Comparison of ENCODE assay signal across 18 cellular contexts in the genomic region with DNA sequence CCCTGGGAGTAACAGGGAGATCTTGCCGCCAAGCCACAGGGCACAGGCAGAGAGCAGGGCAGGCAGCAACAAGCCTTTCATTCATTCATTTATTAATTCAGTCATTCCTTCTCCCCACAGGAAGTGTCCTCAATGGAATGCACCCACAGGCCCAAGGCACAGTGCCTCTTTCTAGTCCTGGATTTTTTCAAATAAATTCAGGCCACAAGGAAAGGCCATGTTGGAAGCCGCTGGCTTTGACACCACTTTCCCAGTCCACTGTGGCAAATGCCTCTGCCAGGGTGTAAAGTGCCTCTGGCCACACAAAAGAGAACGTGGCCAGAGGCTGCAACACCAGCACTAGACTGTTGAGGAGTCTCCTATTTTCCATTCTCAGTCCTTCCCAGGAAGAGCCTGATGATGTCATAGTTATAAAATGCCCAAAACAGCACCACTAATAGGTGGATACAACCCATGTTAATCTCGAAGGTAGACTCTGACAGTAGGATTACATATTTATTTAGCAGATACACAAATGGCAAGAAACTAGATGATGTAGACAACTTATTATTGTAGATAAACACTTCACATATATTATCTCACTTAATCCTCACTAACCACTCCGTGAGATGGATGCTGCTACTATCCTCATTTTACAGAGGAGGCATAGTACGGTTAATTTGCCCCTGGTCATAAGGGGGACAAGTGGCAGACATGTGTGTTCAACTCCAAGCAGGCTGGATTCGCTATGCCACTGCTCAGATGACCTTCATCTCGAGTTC. TPM values are rescaled to one million over a fixed set of nuclear protein-coding genes. Genes with fewer than 3 reads are reported as not detected.
DNase-seq lines count a peak whose midpoint lies in the region; ATAC-seq, FAIRE-seq and TF ChIP-seq lines count a peak whose summit lies in the region.
"Had no signal": no experiment of that assay in that cellular context is flagged by ENCODE, and none has a peak within 500 bp of the region (broad histone marks: within the 10 kb centered on the region; RNA-seq: fewer than 3 reads in every experiment).

No MANE protein-coding gene starts in this region.

- H3K36me3 ChIP-seq in HepG2 (replicated peaks in 1 of 2; ENCODE audit: control insufficient read depth in 1 of 2, insufficient read depth in 2 of 2, low read length in 2 of 2), result no peaks in the 10 kb centered on the region
- H3K36me3 ChIP-seq in right lobe of liver, result no peaks in the 10 kb centered on the region
- no peaks in the 10 kb centered on the region for H3K36me3 ChIP-seq in OCI-LY7 (ENCODE audit: insufficient read depth, low read length)
- no peaks in the 10 kb centered on the region for H3K36me3 ChIP-seq in pancreas
- H3K36me3 ChIP-seq: stomach had no signal

- FAIRE-seq in HepG2 (lab: Jason Lieb, UNC) (no peak), pancreas (lab: Jason Lieb, UNC) (no peak)

- H3K4me2 ChIP-seq in HepG2 (ENCODE audit: low read depth, low read length) (no peak overlapping the region), OCI-LY7 (ENCODE audit: low read length) (0 out of 2 replicates have a peak overlapping the region, but pooled peaks have one; percentile 10)
- H3K4me2 ChIP-seq: KMS-11 had no signal

- TF ChIP-seq POLR2A in HepG2 (IDR thresholded peaks at IDR 0.05; ENCODE audit: insufficient read depth in 1 of 2, low read depth in 2 of 2, low read length in 2 of 2) (no peak), right lobe of liver (IDR thresholded peaks at IDR 0.05) (no peak)

- H3K4me3 Mint-ChIP-seq in immature natural killer cell, result peak overlapping the region in 1 of 5 donors; percentile 30
- no peak overlapping the region for H3K4me3 Mint-ChIP-seq in activated CD8-positive, alpha-beta T cell treated with anti-CD3 and anti-CD28 coated beads for 36 hours
- no peak overlapping the region for H3K4me3 Mint-ChIP-seq in progenitor cell of endocrine pancreas (ENCODE audit: low read depth)
- H3K4me3 Mint-ChIP-seq: activated naive CD8-positive, alpha-beta T cell treated with anti-CD3 and anti-CD28 coated beads, Interleukin-2, amount 50 U/mL, for 24 hours had no signal

- intact Hi-C loops in HepG2 (cut with micrococcal nuclease; ENCODE audit: unreplicated experiment), result no loop called here
- intact Hi-C loops in right lobe of liver (cut with DNase I), result no loop called here
- intact Hi-C loops in OCI-LY7 (cut with micrococcal nuclease; ENCODE audit: unreplicated experiment), result no loop called here
- intact Hi-C loops in pancreas (cut with DNase I), result no loop called here
- intact Hi-C loops in activated CD8-positive, alpha-beta T cell treated with anti-CD3 and anti-CD28 coated beads for 36 hours (cut with micrococcal nuclease), result no loop called here

- DNase-seq in HepG2 (ENCODE audit: low spot score) (no peak), right lobe of liver (no peak), OCI-LY7 (ENCODE audit: low spot score) (no peak), immature natural killer cell (no peak), pancreas (no peak), progenitor cell of endocrine pancreas (ENCODE audit: low spot score, unreplicated experiment) (no peak)
- DNase-seq in activated CD8-positive, alpha-beta T cell treated with anti-CD3 and anti-CD28 coated beads for 36 hours, result no peak
- DNase-seq: activated naive CD8-positive, alpha-beta T cell treated with anti-CD3 and anti-CD28 coated beads, Interleukin-2, amount 50 U/mL, for 24 hours; activated T-cell treated with anti-CD3 and anti-CD28 coated beads, Interleukin-2, amount 50 U/mL, for 72 hours; DMS 273 treated with DMSO at 0.1 percent for 48 hours; glutamatergic neuron; NCI-H1092 treated with DMSO at 0.1 percent for 48 hours; NCI-H2107; NCI-H69; PC-3; stomach had no signal

- TF ChIP-seq RAD21 in HepG2 (CRISPR knock-in tag; IDR thresholded peaks at IDR 0.05), result no peak

- H3K9me3 Mint-ChIP-seq in immature natural killer cell (no peaks in the 10 kb centered on the region), progenitor cell of endocrine pancreas (ENCODE audit: low read depth) (no peaks in the 10 kb centered on the region)
- no peaks in the 10 kb centered on the region for H3K9me3 Mint-ChIP-seq in activated CD8-positive, alpha-beta T cell treated with anti-CD3 and anti-CD28 coated beads for 36 hours
- H3K9me3 Mint-ChIP-seq: activated naive CD8-positive, alpha-beta T cell treated with anti-CD3 and anti-CD28 coated beads, Interleukin-2, amount 50 U/mL, for 24 hours; activated T-cell treated with anti-CD3 and anti-CD28 coated beads, Interleukin-2, amount 50 U/mL, for 72 hours had no signal

- no peak for TF ChIP-seq CTCF in HepG2 (CRISPR knock-in tag; IDR thresholded peaks at IDR 0.05)
- no peak for TF ChIP-seq CTCF in right lobe of liver (IDR thresholded peaks at IDR 0.05)
- no peak for TF ChIP-seq CTCF in OCI-LY7 (conservative IDR thresholded peaks at IDR 0.05; ENCODE audit: low read length)
- TF ChIP-seq CTCF in pancreas (IDR thresholded peaks at IDR 0.05), result no peak
- no peak for TF ChIP-seq CTCF in activated CD8-positive, alpha-beta T cell treated with anti-CD3 and anti-CD28 coated beads for 36 hours (IDR thresholded peaks at IDR 0.05)
- TF ChIP-seq CTCF in progenitor cell of endocrine pancreas (IDR thresholded peaks at IDR 0.05; ENCODE audit: unreplicated experiment), result no peak

- H2AFZ ChIP-seq in HepG2 (ENCODE audit: low read length) (no peak overlapping the region), OCI-LY7 (ENCODE audit: low read length) (no peak overlapping the region)

- CTCF ChIA-PET in HepG2 (lab: Yijun Ruan, JAX; ENCODE audit: low intra/inter-chr PET ratio, low total read pairs), result no interaction called here
- CTCF ChIA-PET in OCI-LY7 (lab: Charles Lee; ENCODE audit: unreplicated experiment), result interaction anchor here (1.4 kb wide), 1 partner anchor 10 kb away, joined by 4 read pairs; no protein-coding TSS in a partner anchor
- CTCF ChIA-PET in activated CD8-positive, alpha-beta T cell treated with anti-CD3 and anti-CD28 coated beads for 36 hours (lab: Charles Lee), result interaction anchor here (0.6 kb wide), 1 partner anchor 8 kb away, joined by 3 read pairs; no protein-coding TSS in a partner anchor

- H3K9me2 ChIP-seq in OCI-LY7 (ENCODE audit: insufficient read depth, low read length), result no peaks in the 10 kb centered on the region

- H3K4me1 ChIP-seq in HepG2 (ENCODE audit: insufficient read depth, low read length), result no peaks in the 10 kb centered on the region
- H3K4me1 ChIP-seq in right lobe of liver, result peaks cover 0 to 8% (median 0%) of the 10 kb centered on the region in 4 donors
- H3K4me1 ChIP-seq in OCI-LY7 (ENCODE audit: insufficient read depth, low read length, poor library complexity, severe bottlenecking), result peaks cover 75% of the 10 kb centered on the region
- H3K4me1 ChIP-seq in pancreas, result peaks cover 3 to 14% (median 7%) of the 10 kb centered on the region in 3 donors

- H3K27ac Mint-ChIP-seq in immature natural killer cell, result peak overlapping the region; percentile 83 to 95 (median 91)
- H3K27ac Mint-ChIP-seq in activated CD8-positive, alpha-beta T cell treated with anti-CD3 and anti-CD28 coated beads for 36 hours, result no peak overlapping the region
- no peak overlapping the region for H3K27ac Mint-ChIP-seq in progenitor cell of endocrine pancreas

- H3K79me2 ChIP-seq in HepG2 (ENCODE audit: insufficient read depth, low read length), result no peaks in the 10 kb centered on the region
- H3K79me2 ChIP-seq in OCI-LY7 (ENCODE audit: insufficient read depth, low read depth, low read length), result peaks cover 71% of the 10 kb centered on the region

- H3K4me1 Mint-ChIP-seq in immature natural killer cell, result peaks cover 73 to 88% of the 10 kb centered on the region in 2 donors
- peaks cover 34% of the 10 kb centered on the region for H3K4me1 Mint-ChIP-seq in activated CD8-positive, alpha-beta T cell treated with anti-CD3 and anti-CD28 coated beads for 36 hours (ENCODE audit: low read depth)
- peaks cover 13% of the 10 kb centered on the region for H3K4me1 Mint-ChIP-seq in progenitor cell of endocrine pancreas (ENCODE audit: low read depth)

- in situ Hi-C loops in HepG2 (cut with HindIII; ENCODE audit: extremely low pct_ligation_motif_present, low pct_unique_long_range_greater_than_20kb), result no loop called here

- no peak for TF ChIP-seq EP300 in HepG2 (IDR thresholded peaks at IDR 0.05; ENCODE audit: low read depth in 2 of 2, low read length in 2 of 2)
- no peak for TF ChIP-seq EP300 in HepG2 (CRISPR knock-in tag; IDR thresholded peaks at IDR 0.05; ENCODE audit: borderline replicate concordance)

- no peaks in the 10 kb centered on the region for H4K20me1 ChIP-seq in HepG2 (ENCODE audit: insufficient read depth, low read length)
- H4K20me1 ChIP-seq in OCI-LY7 (ENCODE audit: insufficient read depth, low read length), result no peaks in the 10 kb centered on the region

- H3K36me3 Mint-ChIP-seq in immature natural killer cell (no peaks in the 10 kb centered on the region), progenitor cell of endocrine pancreas (ENCODE audit: insufficient read depth) (no peaks in the 10 kb centered on the region)
- H3K36me3 Mint-ChIP-seq in activated CD8-positive, alpha-beta T cell treated with anti-CD3 and anti-CD28 coated beads for 36 hours (ENCODE audit: low read depth), result no peaks in the 10 kb centered on the region

- H3K27me3 Mint-ChIP-seq in immature natural killer cell (ENCODE audit: low read depth in 3 of 3), result peaks cover 6 to 11% (median 6%) of the 10 kb centered on the region in 3 donors
- H3K27me3 Mint-ChIP-seq in activated CD8-positive, alpha-beta T cell treated with anti-CD3 and anti-CD28 coated beads for 36 hours, result no peaks in the 10 kb centered on the region
- peaks cover 16% of the 10 kb centered on the region for H3K27me3 Mint-ChIP-seq in progenitor cell of endocrine pancreas

- POLR2A ChIA-PET in HepG2 (lab: Yijun Ruan, JAX), result no interaction called here
- POLR2A ChIA-PET in OCI-LY7 (lab: Charles Lee), result interaction anchor here (0.9 to 2.3 kb wide), 2 partner anchors 7 to 10 kb away, joined by 3 to 9 read pairs; no protein-coding TSS in a partner anchor
- POLR2A ChIA-PET in activated CD8-positive, alpha-beta T cell treated with anti-CD3 and anti-CD28 coated beads for 36 hours (lab: Charles Lee), result interaction anchor here (0.6 to 1.2 kb wide), 2 partner anchors 225 to 618 kb away, joined by 3 read pairs; no protein-coding TSS in a partner anchor

- BruUV-seq in HepG2 (replicated peaks; lab: Mats Ljungman, UMichigan) (no TSS peak), OCI-LY7 (replicated peaks; lab: Mats Ljungman, UMichigan) (no TSS peak)

- H3K27me3 ChIP-seq in HepG2 (ENCODE audit: control insufficient read depth in 1 of 2, insufficient read depth in 2 of 2, low read length in 2 of 2) (peaks cover 2 to 18% of the 10 kb centered on the region in 2 experiments; a peak in 3 of 5 replicates), right lobe of liver (no peaks in the 10 kb centered on the region), pancreas (no peaks in the 10 kb centered on the region)
- H3K27me3 ChIP-seq: stomach had no signal

- H3K9ac ChIP-seq in HepG2 (ENCODE audit: insufficient read depth, low read depth, low read length), result no peak overlapping the region
- H3K9ac ChIP-seq: KMS-11 had no signal

- H3K9me3 ChIP-seq in HepG2 (ENCODE audit: low read length), result no peaks in the 10 kb centered on the region
- H3K9me3 ChIP-seq in right lobe of liver, result no peaks in the 10 kb centered on the region
- H3K9me3 ChIP-seq in OCI-LY7 (ENCODE audit: low read length), result no peaks in the 10 kb centered on the region
- no peaks in the 10 kb centered on the region for H3K9me3 ChIP-seq in pancreas
- H3K9me3 ChIP-seq: stomach had no signal

- WGBS in HepG2 (ENCODE audit: low lambda C conversion rate), result 4% methylated on average over 7 of the region's 8 CpGs
- WGBS in right lobe of liver (ENCODE audit: insufficient coverage, low coverage, low lambda C conversion rate, missing lambda C conversion rate), result 91% methylated on average over 8 of the region's 8 CpGs
- WGBS in pancreas, 2 donors, result 84 to 86% methylated on average over 7 to 8 of the region's 8 CpGs

- no peak for ATAC-seq in HepG2
- ATAC-seq in right lobe of liver, result no peak
- no peak for ATAC-seq in HG02981 (IDR thresholded peaks at IDR 0.05; ENCODE audit: unreplicated experiment)
- ATAC-seq in pancreas, result no peak
- ATAC-seq in activated CD8-positive, alpha-beta T cell treated with anti-CD3 and anti-CD28 coated beads for 36 hours, result no peak
- ATAC-seq: activated naive CD8-positive, alpha-beta T cell treated with anti-CD3 and anti-CD28 coated beads, Interleukin-2, amount 50 U/mL, for 24 hours; PC-3 had no signal

- no peak overlapping the region for H3K4me3 ChIP-seq in HepG2 (replicated peaks in 1 of 3; ENCODE audit: insufficient read depth in 1 of 3, low read depth in 2 of 3, low read length in 3 of 3)
- no peak overlapping the region for H3K4me3 ChIP-seq in right lobe of liver
- H3K4me3 ChIP-seq in OCI-LY7 (ENCODE audit: low read depth, low read length, poor library complexity, severe bottlenecking), result no peak overlapping the region
- H3K4me3 ChIP-seq in pancreas, result no peak overlapping the region
- H3K4me3 ChIP-seq: stomach had no signal

- H3K27ac ChIP-seq in HepG2 (ENCODE audit: extremely low read length, insufficient read depth, low read length), result no peak overlapping the region
- no peak overlapping the region for H3K27ac ChIP-seq in right lobe of liver
- peak overlapping the region; percentile 3 for H3K27ac ChIP-seq in OCI-LY7 (ENCODE audit: low read depth, low read length, poor library complexity, severe bottlenecking)
- H3K27ac ChIP-seq in pancreas, result no peak overlapping the region
- H3K27ac ChIP-seq: KMS-11, stomach had no signal

RNA-seq across cellular contexts. Expression of gene JAZF1, which starts 5.5 kb away (rescaled TPM):
- not detected in 2 replicates for total RNA-seq in HepG2 (2016; rRNA removed; fragmentation: Illumina TruSeq; extraction: Trizol)
- total RNA-seq in HepG2 (2016; cell fraction: cytosol; rRNA removed; fragmentation: Illumina TruSeq; extraction: Trizol; ENCODE audit: low read depth), result not detected in 2 replicates
- not detected in 2 replicates for total RNA-seq in HepG2 (2016; cell fraction: insoluble cytoplasmic fraction; rRNA removed; fragmentation: Illumina TruSeq; extraction: Trizol)
- not detected in 2 replicates for total RNA-seq in HepG2 (2016; cell fraction: membrane; rRNA removed; fragmentation: Illumina TruSeq; extraction: Trizol)
- total RNA-seq in HepG2 (2016; cell fraction: nucleus; rRNA removed; fragmentation: Illumina TruSeq; extraction: Trizol), result not detected in 2 replicates
- not detected in 2 replicates for polyA plus RNA-seq in HepG2 (2011; rRNA removed)
- not detected in 2 replicates for polyA plus RNA-seq in HepG2 (2011; cell fraction: cytosol; rRNA removed)
- polyA plus RNA-seq in HepG2 (2011; cell fraction: nucleus; rRNA removed), result not detected in 2 replicates
- polyA plus RNA-seq in HepG2 (2012), result not detected in 2 replicates
- not detected in 2 replicates for polyA plus RNA-seq in HepG2 (2016; cell fraction: cytosol; fragmentation: Illumina TruSeq; extraction: Trizol; ENCODE audit: low read depth)
- not detected in 2 replicates for polyA plus RNA-seq in HepG2 (2016; cell fraction: insoluble cytoplasmic fraction; fragmentation: Illumina TruSeq; extraction: Trizol; ENCODE audit: low read depth)
- not detected in 2 replicates for polyA plus RNA-seq in HepG2 (2016; cell fraction: membrane; fragmentation: Illumina TruSeq; extraction: Trizol; ENCODE audit: low read depth)
- not detected in 2 replicates for polyA plus RNA-seq in HepG2 (2016; cell fraction: nucleus; fragmentation: Illumina TruSeq; extraction: Trizol; ENCODE audit: insufficient read depth, low read depth)
- polyA minus RNA-seq in HepG2 (2011; rRNA and poly(A)+ RNA removed; ENCODE audit: low replicate concordance), result 3.1 TPM in 1 of 2 replicates, not detected in the other
- not detected in 2 replicates for polyA minus RNA-seq in HepG2 (2011; cell fraction: cytosol; rRNA and poly(A)+ RNA removed)
- polyA minus RNA-seq in HepG2 (2011; cell fraction: nucleus; rRNA and poly(A)+ RNA removed), result not detected in 2 replicates
- 10 to 100 TPM in 1 of 6 experiments, 1 to 10 TPM in 5; 4.8 to 20.9 (median 6.9) TPM for total RNA-seq in right lobe of liver
- 4.6 and 6.3 TPM in 2 replicates for total RNA-seq in OCI-LY7 (2014; rRNA removed; shearing (Covaris generic))
- total RNA-seq in OCI-LY7 (2022), result 25.0 and 33.9 TPM in 2 replicates
- 10 to 100 TPM; 17.7 to 40.2 (median 25.9) TPM for polyA plus RNA-seq in immature natural killer cell
- 10 to 100 TPM in 2 of 6 donors, 1 to 10 TPM in 4; 4.3 to 13.9 (median 6.0) TPM for total RNA-seq in pancreas
- polyA plus RNA-seq in pancreas, result 10 to 100 TPM in 1 of 2 donors, 1 to 10 TPM in 1; 4.0 to 13.1 TPM
- 1 to 10 TPM; 3.3 to 4.0 TPM for total RNA-seq in activated CD8-positive, alpha-beta T cell treated with anti-CD3 and anti-CD28 coated beads for 36 hours
- total RNA-seq in progenitor cell of endocrine pancreas, result 6.4 and 9.1 TPM in 2 replicates

Comparison
In these comparisons a context has a peak if more than half of its experiments do, and no peak if none do; other contexts are left out.
1. H3K27ac Mint-ChIP-seq: peak in immature natural killer cell (6 of 6); none in activated CD8-positive, alpha-beta T cell treated with anti-CD3 and anti-CD28 coated beads for 36 hours (single experiment) and progenitor cell of endocrine pancreas (single experiment).